In genomic region chr11:68825603-68826002, GRCh38 we compare ENCODE assay signal across 8 cellular contexts. TPM values are rescaled to one million over a fixed set of nuclear protein-coding genes. Genes with fewer than 3 reads are reported as not detected.
DNase-seq lines count a peak whose midpoint lies in the region; ATAC-seq and TF ChIP-seq lines count a peak whose summit lies in the region.

No MANE protein-coding gene starts in this region.

- H3K9me3 ChIP-seq in heart left ventricle (no peaks in the 10 kb centered on the region), left ventricle myocardium inferior (replicated peaks) (no peaks in the 10 kb centered on the region), upper lobe of left lung (no peaks in the 10 kb centered on the region)

- H3K4me1 ChIP-seq in heart left ventricle (peaks cover 5 to 43% (median 24%) of the 10 kb centered on the region in 12 donors), left ventricle myocardium inferior (peaks cover 43% of the 10 kb centered on the region), upper lobe of left lung (peaks cover 22 to 41% (median 28%) of the 10 kb centered on the region in 4 donors)

- H3K36me3 ChIP-seq in heart left ventricle (peaks cover 0 to 11% (median 6%) of the 10 kb centered on the region in 9 donors), left ventricle myocardium inferior (peaks cover 4% of the 10 kb centered on the region), upper lobe of left lung (peaks cover 0 to 29% (median 4%) of the 10 kb centered on the region in 4 donors)

- no peak for DNase-seq in heart left ventricle
- DNase-seq in left ventricle myocardium inferior: no peak
- DNase-seq in activated CD4-positive, alpha-beta T cell treated with anti-CD3 and anti-CD28 coated beads for 1 hour: peak; percentile 49
- DNase-seq in erythroblast (lab: John Stamatoyannopoulos, UW): peak; percentile 39 to 52
- DNase-seq in upper lobe of left lung: peak in 1 of 2 donors; percentile 70
- DNase-seq in cerebellar cortex (ENCODE audit: low spot score): no peak
- DNase-seq in substantia nigra (lab: John Stamatoyannopoulos, UW): no peak
- DNase-seq in cerebellar nuclear complex (lab: John Stamatoyannopoulos, UW): no peak

- TF ChIP-seq EP300 in upper lobe of left lung (IDR thresholded peaks at IDR 0.05): no peak

- H3K27me3 ChIP-seq in heart left ventricle (no peaks in the 10 kb centered on the region), left ventricle myocardium inferior (ENCODE audit: low read depth) (no peaks in the 10 kb centered on the region), upper lobe of left lung (no peaks in the 10 kb centered on the region)

- H3K27ac ChIP-seq in heart left ventricle (no peak overlapping the region), left ventricle myocardium inferior (replicated peaks) (no peak overlapping the region), upper lobe of left lung (no peak overlapping the region), substantia nigra (ENCODE audit: low read depth, low read length, poor library complexity, severe bottlenecking) (no peak overlapping the region)

- peak in 3 of 4 donors; percentile 9 to 20 (median 10) for ATAC-seq in heart left ventricle
- ATAC-seq in upper lobe of left lung (ENCODE audit: low FRiP score in 2 of 2): peak; percentile 30 to 76

- TF ChIP-seq POLR2A in heart left ventricle (IDR thresholded peaks at IDR 0.05): no peak
- no peak for TF ChIP-seq POLR2A in erythroblast (IDR thresholded peaks at IDR 0.05; ENCODE audit: low read length)
- no peak for TF ChIP-seq POLR2A in upper lobe of left lung (IDR thresholded peaks at IDR 0.05)

- 74 to 84% (median 76%) methylated on average over 6 to 7 of the region's 7 CpGs for WGBS in heart left ventricle, 4 donors
- whole genome bisulfite sequencing in upper lobe of left lung, 2 donors: 30 to 31% methylated on average over 4 to 7 of the region's 7 CpGs

- no peak overlapping the region for H3K4me3 ChIP-seq in heart left ventricle
- no peak overlapping the region for H3K4me3 ChIP-seq in left ventricle myocardium inferior
- H3K4me3 ChIP-seq in upper lobe of left lung: no peak overlapping the region

- peak in 1 of 12 donors; percentile 10 for TF ChIP-seq CTCF in heart left ventricle (IDR thresholded peaks at IDR 0.05)
- TF ChIP-seq CTCF in left ventricle myocardium inferior (IDR thresholded peaks at IDR 0.05; ENCODE audit: borderline replicate concordance): no peak
- TF ChIP-seq CTCF in upper lobe of left lung (IDR thresholded peaks at IDR 0.05): peak in 3 of 6 experiments; percentile 13 to 42 (median 27)

- intact Hi-C loops in heart left ventricle (cut with DNase I): no loop called here
- intact Hi-C loops in left ventricle myocardium inferior (cut with micrococcal nuclease): no loop called here

RNA-seq across cellular contexts. Expression of gene CPT1A, which starts 16.1 kb away (rescaled TPM):
- total RNA-seq in heart left ventricle (100 to 1,000 TPM in 1 of 9 donors, 10 to 100 TPM in 8; 33.0 to 116 (median 51.9) TPM), left ventricle myocardium inferior (73.1 TPM), upper lobe of left lung (10 to 100 TPM; 38.2 to 91.8 (median 63.3) TPM)
- 10 to 100 TPM; 20.9 to 38.5 TPM for polyA plus RNA-seq in heart left ventricle

Comparison
In these comparisons a context has a peak if more than half of its experiments do, and no peak if none do; other contexts are left out.
1. DNase-seq: peak in activated CD4-positive, alpha-beta T cell treated with anti-CD3 and anti-CD28 coated beads for 1 hour (single experiment) and erythroblast (2 of 2); none in heart left ventricle (0 of 5), left ventricle myocardium inferior (single experiment), cerebellar cortex (single experiment), substantia nigra (0 of 49) and cerebellar nuclear complex (0 of 2).